Comparison of ENCODE assay signal across 10 cellular contexts in genomic region chr17:31202968-31203367, GRCh38.
DNase-seq lines count a peak whose midpoint lies in the region; ATAC-seq and TF ChIP-seq lines count a peak whose summit lies in the region.
"Had no signal": no experiment of that assay in that cellular context is flagged by ENCODE, and none has a peak within 500 bp of the region (broad histone marks: within the 10 kb centered on the region; RNA-seq: fewer than 3 reads in every experiment).

No MANE protein-coding gene starts in this region.

- H3K9me3 ChIP-seq in lung (ENCODE audit: control insufficient read depth in 2 of 2, insufficient read depth in 1 of 2, low read length in 1 of 2), result no peaks in the 10 kb centered on the region

- no peak overlapping the region for H3K27ac ChIP-seq in lung (ENCODE audit: low read depth in 1 of 2, low read length in 1 of 2)

- H3K4me3 ChIP-seq in lung, result no peak overlapping the region

- POLR2A ChIA-PET in HEK293T (lab: Yijun Ruan, JAX), result no interaction called here

- ATAC-seq in lung (ENCODE audit: insufficient read depth, low FRiP score), result no peak

- H3K4me1 ChIP-seq in lung (ENCODE audit: control insufficient read depth in 2 of 2, insufficient read depth in 2 of 2, low read length in 2 of 2), result peaks cover 2 to 5% of the 10 kb centered on the region in 2 donors

- DNase-seq in AG08396 (ENCODE audit: low spot score) (peak; percentile 16), EH (ENCODE audit: low read depth) (peak; percentile 70), astrocyte of the hippocampus (ENCODE audit: low read depth, low spot score) (peak; percentile 26), lung (ENCODE audit: low spot score) (peak; percentile 55), ecto neural progenitor cell (ENCODE audit: low spot score) (no peak), Kasumi-1 (lab: John Stamatoyannopoulos, UW) (no peak), HEK293T (ENCODE audit: extremely low spot score) (no peak)
- DNase-seq in activated CD4-positive, alpha-beta T cell treated with anti-CD3 and anti-CD28 coated beads for 4 hours, result no peak
- DNase-seq: C1 segment of cervical spinal cord; NK-92 treated with Interleukin-12 subunit alpha and Interleukin-12 subunit beta, amount 100 ng/mL, for 24 hours had no signal

- no peaks in the 10 kb centered on the region for H3K27me3 ChIP-seq in lung (ENCODE audit: control insufficient read depth, insufficient read depth)

- CTCF ChIA-PET in HEK293T (lab: Yijun Ruan, JAX), result no interaction called here

- peaks cover 2 to 3% of the 10 kb centered on the region in 2 donors for H3K36me3 ChIP-seq in lung (ENCODE audit: control insufficient read depth in 2 of 2, insufficient read depth in 2 of 2, low read length in 2 of 2)

- TF ChIP-seq CTCF in lung (IDR thresholded peaks at IDR 0.05; ENCODE audit: control extremely low read depth, extremely low read depth), result no peak

TF ChIP-seq in HEK293T, 16 proteins besides CTCF, POLR2A, EP300 and RAD21:
- TF ChIP-seq NFRKB (IDR thresholded peaks at IDR 0.05), result no peak
- TF ChIP-seq ARNT (IDR thresholded peaks at IDR 0.05), result no peak
- no peak for TF ChIP-seq L3MBTL2 (conservative IDR thresholded peaks at IDR 0.05)
- TF ChIP-seq LEF1 (IDR thresholded peaks at IDR 0.05; ENCODE audit: borderline replicate concordance), result no peak
- TF ChIP-seq PKNOX1 (IDR thresholded peaks at IDR 0.05), result no peak
- TF ChIP-seq FOXK2 (IDR thresholded peaks at IDR 0.05), result no peak
- no peak for TF ChIP-seq FOXM1 (IDR thresholded peaks at IDR 0.05; ENCODE audit: borderline replicate concordance)
- no peak for TF ChIP-seq ZNF384 (IDR thresholded peaks at IDR 0.05)
- no peak for TF ChIP-seq CTBP1 (IDR thresholded peaks at IDR 0.05; ENCODE audit: borderline replicate concordance)
- no peak for TF ChIP-seq ELF4 (IDR thresholded peaks at IDR 0.05)
- TF ChIP-seq FOXA1 (IDR thresholded peaks at IDR 0.05), result no peak
- no peak for TF ChIP-seq BHLHE40 (IDR thresholded peaks at IDR 0.05; ENCODE audit: borderline replicate concordance)
- TF ChIP-seq HDGF (IDR thresholded peaks at IDR 0.05; ENCODE audit: borderline replicate concordance), result no peak
- no peak for TF ChIP-seq TARDBP (IDR thresholded peaks at IDR 0.05)

Comparison
In these comparisons a context has a peak if more than half of its experiments do, and no peak if none do; other contexts are left out.
1. DNase-seq: peak in AG08396 (single experiment), EH (single experiment), astrocyte of the hippocampus (single experiment) and lung (single experiment); none in ecto neural progenitor cell (single experiment), Kasumi-1 (0 of 2), HEK293T (single experiment) and activated CD4-positive, alpha-beta T cell treated with anti-CD3 and anti-CD28 coated beads for 4 hours (0 of 2).